1 cellular context compared by ENCODE assay signal in genomic region chr6:143200035-143200770, GRCh38.
TF ChIP-seq lines count a peak whose summit lies in the region.

No MANE protein-coding gene starts in this region.

TF ChIP-seq in K562, 482 proteins besides CTCF, POLR2A, EP300 and RAD21 (continued from another document and continues in another):
- TF ChIP-seq, protein P1, sequence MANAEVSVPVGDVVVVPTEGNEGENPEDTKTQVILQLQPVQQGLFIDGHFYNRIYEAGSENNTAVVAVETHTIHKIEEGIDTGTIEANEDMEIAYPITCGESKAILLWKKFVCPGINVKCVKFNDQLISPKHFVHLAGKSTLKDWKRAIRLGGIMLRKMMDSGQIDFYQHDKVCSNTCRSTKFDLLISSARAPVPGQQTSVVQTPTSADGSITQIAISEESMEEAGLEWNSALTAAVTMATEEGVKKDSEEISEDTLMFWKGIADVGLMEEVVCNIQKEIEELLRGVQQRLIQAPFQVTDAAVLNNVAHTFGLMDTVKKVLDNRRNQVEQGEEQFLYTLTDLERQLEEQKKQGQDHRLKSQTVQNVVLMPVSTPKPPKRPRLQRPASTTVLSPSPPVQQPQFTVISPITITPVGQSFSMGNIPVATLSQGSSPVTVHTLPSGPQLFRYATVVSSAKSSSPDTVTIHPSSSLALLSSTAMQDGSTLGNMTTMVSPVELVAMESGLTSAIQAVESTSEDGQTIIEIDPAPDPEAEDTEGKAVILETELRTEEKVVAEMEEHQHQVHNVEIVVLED (CRISPR knock-in tag; IDR thresholded peaks at IDR 0.05): no peak
- TF ChIP-seq SRF (CRISPR knock-in tag; IDR thresholded peaks at IDR 0.05) (no peak), ZEB2 (IDR thresholded peaks at IDR 0.05) (peak; percentile 38; the same call in 1 of the 2 replicates), TRIM24 (IDR thresholded peaks at IDR 0.05) (peak in 1 of 2 experiments; percentile 67; a peak in 2 of 4 replicates), ZNF707 (CRISPR knock-in tag; conservative IDR thresholded peaks at IDR 0.05) (no peak), CBX8 (IDR thresholded peaks at IDR 0.05; ENCODE audit: borderline replicate concordance, extremely low read depth, low read depth, low read length, poor library complexity, severe bottlenecking) (no peak), CEBPB (tag; IDR thresholded peaks at IDR 0.05) (peak; percentile 23; the same call in 1 of the 2 replicates), EP400 (IDR thresholded peaks at IDR 0.05) (peak; percentile 47), ZBTB26 (CRISPR knock-in tag; IDR thresholded peaks at IDR 0.05) (no peak), SLC30A9 (CRISPR knock-in tag; IDR thresholded peaks at IDR 0.05) (no peak), MTA3 (IDR thresholded peaks at IDR 0.05; ENCODE audit: borderline replicate concordance) (peak; percentile 45; the same call in 1 of the 2 replicates), SIRT6 (IDR thresholded peaks at IDR 0.05; ENCODE audit: low read depth, low read length) (no peak), FOSL1 (tag; conservative IDR thresholded peaks at IDR 0.05) (peak; percentile 86), EHMT2 (IDR thresholded peaks at IDR 0.05) (peak; percentile 82), CBFA2T3 (IDR thresholded peaks at IDR 0.05) (peak; percentile 59), NBN (IDR thresholded peaks at IDR 0.05; ENCODE audit: low read depth) (peak; percentile 42; the same call in 1 of the 2 replicates), EGR1 (conservative IDR thresholded peaks at IDR 0.05) (peak; percentile 39; the same call in 1 of the 2 replicates), POLR2H (tag; IDR thresholded peaks at IDR 0.05; ENCODE audit: low read depth) (no peak), CREB3L1 (IDR thresholded peaks at IDR 0.05; ENCODE audit: borderline replicate concordance, low read depth) (no peak), ZNF24 (IDR thresholded peaks at IDR 0.05) (peak; percentile 75), HMBOX1 (IDR thresholded peaks at IDR 0.05) (peak; percentile 92), ZNF766 (CRISPR knock-in tag; conservative IDR thresholded peaks at IDR 0.05) (0 out of 2 replicates have a peak, but pooled peaks have one; percentile 33), RBM14 (IDR thresholded peaks at IDR 0.05; ENCODE audit: borderline replicate concordance, insufficient read depth, low read depth, low read length) (no peak), MEIS2 (IDR thresholded peaks at IDR 0.05; ENCODE audit: partially characterized antibody) (peak; percentile 19), MTA2 (IDR thresholded peaks at IDR 0.05; ENCODE audit: low read depth) (peak; percentile 31; the same call in 1 of the 2 replicates), CREB1 (IDR thresholded peaks at IDR 0.05) (peak; percentile 46; the same call in 1 of the 2 replicates), CREB1 (CRISPR knock-in tag; IDR thresholded peaks at IDR 0.05) (peak; percentile 30; the same call in 1 of the 2 replicates), ATF3 (IDR thresholded peaks at IDR 0.05) (peak; percentile 90), ATF3 (CRISPR knock-in tag; conservative IDR thresholded peaks at IDR 0.05) (no peak), ZNF395 (CRISPR knock-in tag; IDR thresholded peaks at IDR 0.05) (0 out of 2 replicates have a peak, but pooled peaks have one; percentile 44), GABPB2 (CRISPR knock-in tag; conservative IDR thresholded peaks at IDR 0.05) (no peak), CBFA2T2 (conservative IDR thresholded peaks at IDR 0.05) (no peak; the same call in 1 of the 2 replicates), HDAC1 (IDR thresholded peaks at IDR 0.05) (peak in 1 of 2 experiments; percentile 73; a peak in 2 of 4 replicates), DACH1 (IDR thresholded peaks at IDR 0.05; ENCODE audit: partially characterized antibody) (peak; percentile 53), MAFF (IDR thresholded peaks at IDR 0.05; ENCODE audit: low read length) (no peak), TCF3 (CRISPR knock-in tag; IDR thresholded peaks at IDR 0.05) (peak; percentile 72), RBM17 (IDR thresholded peaks at IDR 0.05; ENCODE audit: borderline replicate concordance, low read depth, low read length) (no peak), STAT5A (IDR thresholded peaks at IDR 0.05; ENCODE audit: borderline replicate concordance, low read length) (peak; percentile 62; the same call in 1 of the 2 replicates), ZNF408 (CRISPR knock-in tag; IDR thresholded peaks at IDR 0.05; ENCODE audit: low read depth) (no peak), POLR2B (IDR thresholded peaks at IDR 0.05; ENCODE audit: low read depth, partially characterized antibody) (peak; percentile 34), ATF1 (CRISPR knock-in tag; IDR thresholded peaks at IDR 0.05) (no peak), ATF1 (tag; IDR thresholded peaks at IDR 0.05) (peak; percentile 43; the same call in 1 of the 2 replicates), FUS (optimal IDR thresholded peaks at IDR 0.05; ENCODE audit: low read depth, low read length) (no peak)
- TF ChIP-seq, protein P2, sequence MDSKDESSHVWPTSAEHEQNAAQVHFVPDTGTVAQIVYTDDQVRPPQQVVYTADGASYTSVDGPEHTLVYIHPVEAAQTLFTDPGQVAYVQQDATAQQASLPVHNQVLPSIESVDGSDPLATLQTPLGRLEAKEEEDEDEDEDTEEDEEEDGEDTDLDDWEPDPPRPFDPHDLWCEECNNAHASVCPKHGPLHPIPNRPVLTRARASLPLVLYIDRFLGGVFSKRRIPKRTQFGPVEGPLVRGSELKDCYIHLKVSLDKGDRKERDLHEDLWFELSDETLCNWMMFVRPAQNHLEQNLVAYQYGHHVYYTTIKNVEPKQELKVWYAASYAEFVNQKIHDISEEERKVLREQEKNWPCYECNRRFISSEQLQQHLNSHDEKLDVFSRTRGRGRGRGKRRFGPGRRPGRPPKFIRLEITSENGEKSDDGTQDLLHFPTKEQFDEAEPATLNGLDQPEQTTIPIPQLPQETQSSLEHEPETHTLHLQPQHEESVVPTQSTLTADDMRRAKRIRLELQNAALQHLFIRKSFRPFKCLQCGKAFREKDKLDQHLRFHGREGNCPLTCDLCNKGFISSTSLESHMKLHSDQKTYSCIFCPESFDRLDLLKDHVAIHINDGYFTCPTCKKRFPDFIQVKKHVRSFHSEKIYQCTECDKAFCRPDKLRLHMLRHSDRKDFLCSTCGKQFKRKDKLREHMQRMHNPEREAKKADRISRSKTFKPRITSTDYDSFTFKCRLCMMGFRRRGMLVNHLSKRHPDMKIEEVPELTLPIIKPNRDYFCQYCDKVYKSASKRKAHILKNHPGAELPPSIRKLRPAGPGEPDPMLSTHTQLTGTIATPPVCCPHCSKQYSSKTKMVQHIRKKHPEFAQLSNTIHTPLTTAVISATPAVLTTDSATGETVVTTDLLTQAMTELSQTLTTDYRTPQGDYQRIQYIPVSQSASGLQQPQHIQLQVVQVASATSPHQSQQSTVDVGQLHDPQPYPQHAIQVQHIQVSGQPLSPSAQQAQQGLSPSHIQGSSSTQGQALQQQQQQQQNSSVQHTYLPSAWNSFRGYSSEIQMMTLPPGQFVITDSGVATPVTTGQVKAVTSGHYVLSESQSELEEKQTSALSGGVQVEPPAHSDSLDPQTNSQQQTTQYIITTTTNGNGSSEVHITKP (IDR thresholded peaks at IDR 0.05; ENCODE audit: partially characterized antibody): no peak
- TF ChIP-seq, protein P3, sequence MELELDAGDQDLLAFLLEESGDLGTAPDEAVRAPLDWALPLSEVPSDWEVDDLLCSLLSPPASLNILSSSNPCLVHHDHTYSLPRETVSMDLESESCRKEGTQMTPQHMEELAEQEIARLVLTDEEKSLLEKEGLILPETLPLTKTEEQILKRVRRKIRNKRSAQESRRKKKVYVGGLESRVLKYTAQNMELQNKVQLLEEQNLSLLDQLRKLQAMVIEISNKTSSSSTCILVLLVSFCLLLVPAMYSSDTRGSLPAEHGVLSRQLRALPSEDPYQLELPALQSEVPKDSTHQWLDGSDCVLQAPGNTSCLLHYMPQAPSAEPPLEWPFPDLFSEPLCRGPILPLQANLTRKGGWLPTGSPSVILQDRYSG (tag; conservative IDR thresholded peaks at IDR 0.05; ENCODE audit: low read depth): no peak
- TF ChIP-seq, protein P4, sequence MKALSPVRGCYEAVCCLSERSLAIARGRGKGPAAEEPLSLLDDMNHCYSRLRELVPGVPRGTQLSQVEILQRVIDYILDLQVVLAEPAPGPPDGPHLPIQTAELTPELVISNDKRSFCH (CRISPR knock-in tag; IDR thresholded peaks at IDR 0.05): no peak
- TF ChIP-seq, protein P4 (tag; IDR thresholded peaks at IDR 0.05): 0 out of 2 replicates have a peak, but pooled peaks have one; percentile 55
- TF ChIP-seq, protein P5, sequence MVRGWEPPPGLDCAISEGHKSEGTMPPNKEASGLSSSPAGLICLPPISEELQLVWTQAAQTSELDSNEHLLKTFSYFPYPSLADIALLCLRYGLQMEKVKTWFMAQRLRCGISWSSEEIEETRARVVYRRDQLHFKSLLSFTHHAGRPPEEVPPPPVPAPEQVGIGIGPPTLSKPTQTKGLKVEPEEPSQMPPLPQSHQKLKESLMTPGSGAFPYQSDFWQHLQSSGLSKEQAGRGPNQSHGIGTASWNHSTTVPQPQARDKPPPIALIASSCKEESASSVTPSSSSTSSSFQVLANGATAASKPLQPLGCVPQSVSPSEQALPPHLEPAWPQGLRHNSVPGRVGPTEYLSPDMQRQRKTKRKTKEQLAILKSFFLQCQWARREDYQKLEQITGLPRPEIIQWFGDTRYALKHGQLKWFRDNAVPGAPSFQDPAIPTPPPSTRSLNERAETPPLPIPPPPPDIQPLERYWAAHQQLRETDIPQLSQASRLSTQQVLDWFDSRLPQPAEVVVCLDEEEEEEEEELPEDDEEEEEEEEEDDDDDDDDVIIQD (CRISPR knock-in tag; IDR thresholded peaks at IDR 0.05): no peak
